25 cellular contexts compared by ENCODE assay signal in the genomic region with DNA sequence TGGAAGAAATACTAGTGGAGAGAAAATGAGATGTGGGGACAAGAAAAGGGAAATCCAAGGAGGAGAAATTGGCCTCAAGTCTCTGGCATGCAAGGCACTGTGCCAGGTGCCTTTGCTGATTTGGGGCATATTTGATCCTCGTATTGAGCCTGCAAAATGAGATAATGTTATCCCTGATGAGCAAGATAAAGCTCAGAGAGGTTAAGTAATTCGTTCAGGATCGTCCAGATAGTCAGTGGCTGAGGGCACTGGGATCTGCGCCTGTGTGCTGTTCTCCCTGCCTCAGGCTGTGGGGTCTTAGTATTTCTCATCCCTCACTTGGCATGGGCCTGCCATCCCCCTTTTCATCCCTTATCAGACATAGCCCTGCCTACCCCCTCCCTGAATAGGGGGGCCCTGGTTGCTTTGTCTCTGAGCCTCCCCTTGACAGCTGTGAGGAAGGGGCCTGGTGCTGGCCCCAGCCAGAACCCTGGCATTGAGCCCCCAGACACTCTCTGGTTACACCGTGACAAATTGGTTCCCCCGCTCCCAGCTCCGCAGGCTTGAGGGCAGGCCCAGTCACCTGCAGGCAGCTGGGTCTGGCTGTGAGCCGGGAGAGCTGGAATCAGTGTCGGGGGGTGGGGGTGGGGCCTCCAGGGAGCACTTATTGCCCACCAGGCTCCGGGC.
"Had no signal": no experiment of that assay in that cellular context is flagged by ENCODE, and none has a peak within 500 bp of the region (broad histone marks: within the 10 kb centered on the region; RNA-seq: fewer than 3 reads in every experiment).

No MANE protein-coding gene starts in this region.

- H3K4me1 ChIP-seq: colonic mucosa had no signal

- ATAC-seq: activated T-cell treated with anti-CD3 and anti-CD28 coated beads, Interleukin-2, amount 50 U/mL, for 4 hours; Panc1; T-cell had no signal

- H3K27ac Mint-ChIP-seq: activated CD4-positive, alpha-beta memory T cell treated with anti-CD3 and anti-CD28 coated beads for 36 hours; activated CD4-positive, alpha-beta T cell treated with anti-CD3 and anti-CD28 coated beads, Interleukin-2, amount 10 ng/mL, durations not matched to agents 7 days and 5 days; activated naive CD4-positive, alpha-beta T cell treated with anti-CD3 and anti-CD28 coated beads, Interleukin-2, amount 10 ng/mL, durations not matched to agents 7 days and 5 days; activated naive CD8-positive, alpha-beta T cell treated with anti-CD3 and anti-CD28 coated beads for 36 hours; T-cell had no signal

- H3K36me3 Mint-ChIP-seq: activated CD4-positive, alpha-beta memory T cell treated with anti-CD3 and anti-CD28 coated beads for 36 hours; activated naive CD4-positive, alpha-beta T cell treated with anti-CD3 and anti-CD28 coated beads, Interleukin-2, amount 10 ng/mL, durations not matched to agents 7 days and 5 days; activated naive CD8-positive, alpha-beta T cell treated with anti-CD3 and anti-CD28 coated beads for 36 hours; T-cell had no signal

- H3K27ac ChIP-seq: colonic mucosa, RWPE1, VCaP had no signal

- H3K27me3 ChIP-seq: colonic mucosa had no signal

- H3K9me3 Mint-ChIP-seq: activated CD4-positive, alpha-beta T cell treated with anti-CD3 and anti-CD28 coated beads, Interleukin-2, amount 10 ng/mL, durations not matched to agents 7 days and 5 days; activated naive CD8-positive, alpha-beta T cell treated with anti-CD3 and anti-CD28 coated beads for 36 hours; activated T-cell treated with anti-CD3 and anti-CD28 coated beads, Interleukin-2, amount 50 U/mL, for 4 hours; T-cell had no signal

- H3K27me3 Mint-ChIP-seq: activated CD4-positive, alpha-beta T cell treated with anti-CD3 and anti-CD28 coated beads, Interleukin-2, amount 10 ng/mL, durations not matched to agents 7 days and 5 days had no signal

- H3K4me1 Mint-ChIP-seq: activated CD4-positive, alpha-beta T cell treated with anti-CD3 and anti-CD28 coated beads, Interleukin-2, amount 10 ng/mL, durations not matched to agents 7 days and 5 days; activated naive CD4-positive, alpha-beta T cell treated with anti-CD3 and anti-CD28 coated beads, Interleukin-2, amount 10 ng/mL, durations not matched to agents 7 days and 5 days; activated naive CD8-positive, alpha-beta T cell treated with anti-CD3 and anti-CD28 coated beads for 36 hours; T-cell had no signal

- H3K9me3 ChIP-seq: colonic mucosa had no signal

- H3K4me3 ChIP-seq: colonic mucosa had no signal

- H3K4me3 Mint-ChIP-seq: activated CD4-positive, alpha-beta memory T cell treated with anti-CD3 and anti-CD28 coated beads for 36 hours; activated CD4-positive, alpha-beta T cell treated with anti-CD3 and anti-CD28 coated beads, Interleukin-2, amount 10 ng/mL, durations not matched to agents 7 days and 5 days; activated naive CD4-positive, alpha-beta T cell treated with anti-CD3 and anti-CD28 coated beads, Interleukin-2, amount 10 ng/mL, durations not matched to agents 7 days and 5 days; activated naive CD8-positive, alpha-beta T cell treated with anti-CD3 and anti-CD28 coated beads for 36 hours; activated T-cell treated with anti-CD3 and anti-CD28 coated beads, Interleukin-2, amount 50 U/mL, for 4 hours; T-cell had no signal

- H3K36me3 ChIP-seq: colonic mucosa had no signal

- DNase-seq: activated CD4-positive, alpha-beta memory T cell treated with anti-CD3 and anti-CD28 coated beads for 36 hours; activated CD4-positive, alpha-beta T cell treated with anti-CD3 and anti-CD28 coated beads, Interleukin-2, amount 10 ng/mL, durations not matched to agents 7 days and 5 days; activated CD4-positive, CD25-positive, alpha-beta regulatory T cell; activated CD8-positive, alpha-beta memory T cell treated with anti-CD3 and anti-CD28 coated beads for 24 hours; activated gamma-delta T cell treated with Interleukin-2 at 50 U/mL for 16 hours; activated naive CD4-positive, alpha-beta T cell treated with anti-CD3 and anti-CD28 coated beads, Interleukin-2, amount 10 ng/mL, durations not matched to agents 7 days and 5 days; activated naive CD8-positive, alpha-beta T cell treated with anti-CD3 and anti-CD28 coated beads for 36 hours; activated T-cell treated with anti-CD3 and anti-CD28 coated beads, Interleukin-2, amount 50 U/mL, for 4 hours; caudate nucleus; colonic mucosa; KBM-7; NCI-H1048; NCI-H1417 treated with DMSO at 0.1 percent for 48 hours; NCI-H1694; NCI-H2029 treated with DMSO at 0.1 percent for 48 hours; NCI-H446; NCI-H748 treated with DMSO at 0.1 percent for 48 hours; OCI-M1; Right ventricle myocardium superior; T-cell; T-helper 2 cell; T1000 had no signal
